8 cellular contexts compared by ENCODE assay signal in the genomic region with DNA sequence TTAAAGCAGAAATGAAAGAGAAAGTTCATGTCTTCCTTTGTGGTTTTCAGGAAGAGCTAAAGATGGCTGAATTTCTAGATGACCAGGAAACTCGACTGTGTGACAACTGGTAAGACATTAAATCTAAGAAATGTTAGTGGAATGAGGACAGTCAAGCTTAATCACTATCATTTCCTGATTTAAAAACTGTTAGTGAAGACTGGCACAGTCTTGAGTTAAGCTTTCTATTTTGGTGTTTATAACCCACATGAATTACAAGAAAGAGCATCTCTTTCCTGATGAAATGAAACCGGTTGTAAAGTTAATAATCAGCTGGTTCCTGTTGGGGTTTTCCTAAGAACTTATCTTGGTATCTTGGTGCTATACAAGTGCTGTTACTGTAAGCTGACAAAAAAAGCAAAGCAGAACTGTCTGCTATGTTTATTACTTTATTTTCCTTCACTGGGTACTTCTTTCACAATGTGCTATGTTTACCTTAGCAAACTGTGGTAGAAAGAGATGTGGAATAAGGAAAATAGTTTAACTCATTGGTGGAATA. TPM values are rescaled to one million over a fixed set of nuclear protein-coding genes. Genes with fewer than 3 reads are reported as not detected.
A peak's percentile ranks its signal among the peaks of the same experiment; 100 is the strongest.
DNase-seq lines count a peak whose midpoint lies in the region; ATAC-seq and TF ChIP-seq lines count a peak whose summit lies in the region.

No MANE protein-coding gene starts in this region.

- peak overlapping the region; percentile 30 for H3K4me3 Mint-ChIP-seq in CD8-positive, alpha-beta T cell

- peak; percentile 54 for ATAC-seq in CD8-positive, alpha-beta T cell
- ATAC-seq in GM21717 (IDR thresholded peaks at IDR 0.05; ENCODE audit: unreplicated experiment) (peak; percentile 48), HG03520 (IDR thresholded peaks at IDR 0.05; ENCODE audit: unreplicated experiment) (no peak)

- TF ChIP-seq EP300 in sigmoid colon (IDR thresholded peaks at IDR 0.05): no peak

- peaks cover 22% of the 10 kb centered on the region for H3K36me3 Mint-ChIP-seq in CD8-positive, alpha-beta T cell

- no peaks in the 10 kb centered on the region for H3K9me3 ChIP-seq in CD8-positive, alpha-beta T cell (ENCODE audit: low read length)
- H3K9me3 ChIP-seq in endocrine pancreas (ENCODE audit: control insufficient read depth, low read length) (no peaks in the 10 kb centered on the region), sigmoid colon (no peaks in the 10 kb centered on the region)

- H3K36me3 ChIP-seq in CD8-positive, alpha-beta T cell (ENCODE audit: insufficient read depth, low read length): peaks cover 15% of the 10 kb centered on the region
- H3K36me3 ChIP-seq in endocrine pancreas (ENCODE audit: control insufficient read depth, insufficient read depth, low read length): no peaks in the 10 kb centered on the region
- peaks cover 4 to 26% (median 12%) of the 10 kb centered on the region in 4 donors for H3K36me3 ChIP-seq in sigmoid colon

- peak overlapping the region; percentile 38 for H3K27ac ChIP-seq in CD8-positive, alpha-beta T cell (ENCODE audit: low read depth, low read length)
- peak overlapping the region; percentile 66 to 99 (median 97) for H3K27ac ChIP-seq in sigmoid colon

- H3K9me3 Mint-ChIP-seq in CD8-positive, alpha-beta T cell: no peaks in the 10 kb centered on the region

- peak overlapping the region; percentile 24 for H3K4me3 ChIP-seq in CD8-positive, alpha-beta T cell (ENCODE audit: low read depth, low read length)
- peak overlapping the region; percentile 67 for H3K4me3 ChIP-seq in endocrine pancreas (ENCODE audit: control insufficient read depth, insufficient read depth, low read length)
- H3K4me3 ChIP-seq in sigmoid colon: peak overlapping the region in 2 of 4 donors; percentile 17 to 26

- peaks cover 59% of the 10 kb centered on the region for H3K4me1 Mint-ChIP-seq in CD8-positive, alpha-beta T cell (ENCODE audit: low read depth)

- no peak overlapping the region for H3K9ac ChIP-seq in endocrine pancreas (ENCODE audit: control insufficient read depth, insufficient read depth, low read length)

- H3K27me3 Mint-ChIP-seq in CD8-positive, alpha-beta T cell (ENCODE audit: low read depth): no peaks in the 10 kb centered on the region

- no peaks in the 10 kb centered on the region for H3K27me3 ChIP-seq in CD8-positive, alpha-beta T cell (ENCODE audit: insufficient read depth, low read length)
- no peaks in the 10 kb centered on the region for H3K27me3 ChIP-seq in endocrine pancreas (ENCODE audit: control insufficient read depth, insufficient read depth, low read length)
- no peaks in the 10 kb centered on the region for H3K27me3 ChIP-seq in sigmoid colon

- no peak for DNase-seq in CD8-positive, alpha-beta T cell
- DNase-seq in NOMO-1 treated with DMSO at 0.1 percent for 48 hours (lab: John Stamatoyannopoulos, UW; ENCODE audit: unreplicated experiment) (peak; percentile 93), sigmoid colon (no peak), NCI-H146 treated with DMSO at 0.1 percent for 48 hours (lab: John Stamatoyannopoulos, UW; ENCODE audit: unreplicated experiment) (no peak), NCI-H1092 treated with DMSO at 0.1 percent for 48 hours (lab: John Stamatoyannopoulos, UW) (no peak)

- intact Hi-C loops in CD8-positive, alpha-beta T cell (cut with DNase I, micrococcal nuclease): loop anchor here (1.0 kb wide), 1 partner anchor 21 kb away; no protein-coding TSS in a partner anchor
- intact Hi-C loops in sigmoid colon (cut with DNase I): no loop called here

- CTCF ChIA-PET in CD8-positive, alpha-beta T cell (lab: Charles Lee): interaction anchor here (0.6 to 1.2 kb wide), 5 partner anchors 8 to 289 kb away, joined by 3 to 4 read pairs (median 3); partner anchors contain the start of gene MAPKAPK5

- H3K4me1 ChIP-seq in CD8-positive, alpha-beta T cell (ENCODE audit: insufficient read depth, low read length): peaks cover 56% of the 10 kb centered on the region
- H3K4me1 ChIP-seq in endocrine pancreas (ENCODE audit: control insufficient read depth, insufficient read depth, low read length) (peaks cover 11% of the 10 kb centered on the region), sigmoid colon (peaks cover 0 to 77% (median 66%) of the 10 kb centered on the region in 4 donors)

- H3K27ac Mint-ChIP-seq in CD8-positive, alpha-beta T cell: peak overlapping the region; percentile 64

- WGBS in sigmoid colon, 2 donors: 0 to 3% methylated on average over 2 of the region's 2 CpGs

- no peak for TF ChIP-seq POLR2A in sigmoid colon (IDR thresholded peaks at IDR 0.05)

- TF ChIP-seq CTCF in CD8-positive, alpha-beta T cell (IDR thresholded peaks at IDR 0.05): no peak
- no peak for TF ChIP-seq CTCF in sigmoid colon (IDR thresholded peaks at IDR 0.05)

- POLR2A ChIA-PET in CD8-positive, alpha-beta T cell (lab: Charles Lee): interaction anchor here (0.7 to 1.5 kb wide), 5 partner anchors 10 to 229 kb away, joined by 3 to 5 read pairs (median 3); no protein-coding TSS in a partner anchor

RNA-seq across cellular contexts. Expression of gene TRAFD1, which starts 5.2 kb away (rescaled TPM):
- total RNA-seq in CD8-positive, alpha-beta T cell: 10 to 100 TPM; 21.1 to 25.4 TPM
- total RNA-seq in sigmoid colon: 10 to 100 TPM; 42.1 to 90.8 (median 74.7) TPM
- 10 to 100 TPM; 17.4 to 42.1 (median 17.6) TPM for polyA plus RNA-seq in sigmoid colon

RNA-seq across cellular contexts. Expression of gene NAA25, which starts 21.9 kb away (rescaled TPM):
- total RNA-seq in CD8-positive, alpha-beta T cell: 10 to 100 TPM; 35.1 to 35.3 TPM
- total RNA-seq in sigmoid colon: 10 to 100 TPM; 21.6 to 26.6 (median 22.5) TPM
- polyA plus RNA-seq in sigmoid colon: 1 to 10 TPM in 2 of 3 donors, under 1 TPM in 1; 0.60 to 6.5 (median 1.6) TPM
